Comparison of ENCODE assay signal across 9 cellular contexts in genomic region chr2:179268277-179268935, GRCh38. TPM values are rescaled to one million over a fixed set of nuclear protein-coding genes. Genes with fewer than 3 reads are reported as not detected.
A peak's percentile ranks its signal among the peaks of the same experiment; 100 is the strongest.
DNase-seq lines count a peak whose midpoint lies in the region; ATAC-seq lines count a peak whose summit lies in the region.
"Had no signal": no experiment of that assay in that cellular context is flagged by ENCODE, and none has a peak within 500 bp of the region (broad histone marks: within the 10 kb centered on the region; RNA-seq: fewer than 3 reads in every experiment).

No MANE protein-coding gene starts in this region.

- DNase-seq in ELF-1 (ENCODE audit: low read depth, low spot score) (peak; percentile 88), NCI-H146 (lab: John Stamatoyannopoulos, UW) (peak; percentile 90), fibroblast of gingiva (ENCODE audit: low read depth) (peak; percentile 63), mesenteric fat pad (ENCODE audit: low spot score) (no peak), NCI-H446 treated with DMSO at 0.1 percent for 48 hours (lab: John Stamatoyannopoulos, UW) (no peak), SHP77 treated with DMSO at 0.1 percent for 48 hours (lab: John Stamatoyannopoulos, UW) (no peak), NCI-H1092 (lab: John Stamatoyannopoulos, UW) (no peak)
- DNase-seq: pancreas had no signal

- ATAC-seq in GM21529 (IDR thresholded peaks at IDR 0.05; ENCODE audit: unreplicated experiment): peak; percentile 31

RNA-seq across cellular contexts. Expression of gene SESTD1, which starts 3.8 kb away (rescaled TPM):
- 167 TPM for total RNA-seq in mesenteric fat pad

Comparison
In these comparisons a context has a peak if more than half of its experiments do, and no peak if none do; other contexts are left out.
1. DNase-seq: peak in ELF-1 (single experiment), NCI-H146 (single experiment) and fibroblast of gingiva (single experiment); none in mesenteric fat pad (single experiment), NCI-H446 treated with DMSO at 0.1 percent for 48 hours (single experiment), SHP77 treated with DMSO at 0.1 percent for 48 hours (single experiment) and NCI-H1092 (single experiment).